Comparison of ENCODE assay signal across 14 cellular contexts in genomic region chr6:154653385-154653784, GRCh38.
DNase-seq lines count a peak whose midpoint lies in the region; ATAC-seq and TF ChIP-seq lines count a peak whose summit lies in the region.
"Had no signal": no experiment of that assay in that cellular context is flagged by ENCODE, and none has a peak within 500 bp of the region (broad histone marks: within the 10 kb centered on the region; RNA-seq: fewer than 3 reads in every experiment).

No MANE protein-coding gene starts in this region.

- H3K9me3 ChIP-seq in right cardiac atrium (ENCODE audit: control insufficient read depth, low read length) = no peaks in the 10 kb centered on the region
- H3K9me3 ChIP-seq in uterus = no peaks in the 10 kb centered on the region

- peak overlapping the region; percentile 5 for H2BK5ac ChIP-seq in mesendoderm (ENCODE audit: low read length)

- peak overlapping the region; percentile 72 for H3K27ac ChIP-seq in right cardiac atrium (ENCODE audit: low read length)
- peak overlapping the region; percentile 50 for H3K27ac ChIP-seq in epithelial cell of prostate
- peak overlapping the region; percentile 71 for H3K27ac ChIP-seq in mesendoderm (ENCODE audit: low read depth, low read length)
- H3K27ac ChIP-seq in uterus = peak overlapping the region; percentile 72 to 73

- H3K79me2 ChIP-seq in mesendoderm (ENCODE audit: control insufficient read depth, insufficient read depth, low read length) = no peaks in the 10 kb centered on the region

- DNase-seq in right cardiac atrium (no peak), Right ventricle myocardium superior (no peak), epithelial cell of prostate (ENCODE audit: low read depth, low spot score) (no peak), mesendoderm (no peak), uterus (no peak), cerebellar nuclear complex (lab: John Stamatoyannopoulos, UW) (no peak), NCI-H1436 (lab: John Stamatoyannopoulos, UW) (no peak), OCI-M1 (lab: John Stamatoyannopoulos, UW) (no peak)
- DNase-seq: activated CD8-positive, alpha-beta memory T cell treated with anti-CD3 and anti-CD28 coated beads, Interleukin-2, amount 10 ng/mL, durations not matched to agents 7 days and 5 days; activated naive CD4-positive, alpha-beta T cell treated with anti-CD3 and anti-CD28 coated beads, Interleukin-2, amount 10 ng/mL, durations not matched to agents 7 days and 5 days; kidney; substantia nigra had no signal

- H3K4ac ChIP-seq in mesendoderm (ENCODE audit: low read depth, low read length) = no peak overlapping the region

- H2BK15ac ChIP-seq in mesendoderm (replicated peaks; ENCODE audit: low read depth) = no peak overlapping the region

- no peaks in the 10 kb centered on the region for H3K36me3 ChIP-seq in mesendoderm (ENCODE audit: control insufficient read depth, insufficient read depth, low read length)
- H3K36me3 ChIP-seq in uterus = no peaks in the 10 kb centered on the region

- WGBS in right cardiac atrium = 36% methylated on average over 3 of the region's 3 CpGs
- 100% methylated on average over 1 of the region's 3 CpGs for WGBS in mesendoderm (ENCODE audit: extremely low coverage, insufficient coverage, low lambda C conversion rate)

- no peak overlapping the region for H3K23ac ChIP-seq in mesendoderm (ENCODE audit: low read length)

- H3K9ac ChIP-seq in mesendoderm (ENCODE audit: low read length) = peak overlapping the region; percentile 1

- peak in 1 of 2 donors; percentile 17 for ATAC-seq in right cardiac atrium
- ATAC-seq in Right ventricle myocardium superior (ENCODE audit: poor library complexity) = no peak
- ATAC-seq: activated CD8-positive, alpha-beta memory T cell treated with anti-CD3 and anti-CD28 coated beads, Interleukin-2, amount 10 ng/mL, durations not matched to agents 7 days and 5 days; HCT116; WTC11 had no signal

- intact Hi-C loops in right cardiac atrium (cut with DNase I) (no loop called here), Right ventricle myocardium superior (cut with DNase I) (no loop called here), uterus (cut with DNase I; ENCODE audit: low total_unique reads) (no loop called here)

- no peak overlapping the region for H2AK5ac ChIP-seq in mesendoderm (ENCODE audit: low read length)

- H3K4me1 ChIP-seq in right cardiac atrium (ENCODE audit: control insufficient read depth, insufficient read depth, low read length) (peaks cover 4% of the 10 kb centered on the region), mesendoderm (ENCODE audit: control insufficient read depth, low read depth, low read length) (peaks cover 1% of the 10 kb centered on the region), uterus (no peaks in the 10 kb centered on the region)

- H3K4me3 ChIP-seq in right cardiac atrium (ENCODE audit: low read length) = no peak overlapping the region
- H3K4me3 ChIP-seq in mesendoderm (ENCODE audit: low read length) = no peak overlapping the region
- no peak overlapping the region for H3K4me3 ChIP-seq in uterus

- no peak overlapping the region for H4K8ac ChIP-seq in mesendoderm (ENCODE audit: low read depth, low read length)

- H3K4me2 ChIP-seq in mesendoderm (ENCODE audit: low read length) = no peak overlapping the region

- no peak for TF ChIP-seq POLR2A in uterus (IDR thresholded peaks at IDR 0.05)

- no peaks in the 10 kb centered on the region for H3K79me1 ChIP-seq in mesendoderm (ENCODE audit: low read length)

- no peak for TF ChIP-seq CTCF in uterus (IDR thresholded peaks at IDR 0.05)

- H3K56ac ChIP-seq in mesendoderm (ENCODE audit: low read length) = peak overlapping the region; percentile 11

- H4K5ac ChIP-seq in mesendoderm (ENCODE audit: low read length) = no peak overlapping the region

- H2BK120ac ChIP-seq in mesendoderm (ENCODE audit: low read depth, low read length) = no peak overlapping the region

- H3K27me3 ChIP-seq in right cardiac atrium (ENCODE audit: control insufficient read depth, insufficient read depth) (no peaks in the 10 kb centered on the region), mesendoderm (ENCODE audit: insufficient read depth, low read length, poor library complexity) (no peaks in the 10 kb centered on the region), uterus (no peaks in the 10 kb centered on the region)

- H3K18ac ChIP-seq in mesendoderm (ENCODE audit: low read length) = no peak overlapping the region
